In genomic region chr19:1170938-1171754, GRCh38 we compare ENCODE assay signal across 9 cellular contexts. TPM values are rescaled to one million over a fixed set of nuclear protein-coding genes. Genes with fewer than 3 reads are reported as not detected.
A peak's percentile ranks its signal among the peaks of the same experiment; 100 is the strongest.
DNase-seq lines count a peak whose midpoint lies in the region; ATAC-seq and TF ChIP-seq lines count a peak whose summit lies in the region.
"Had no signal": no experiment of that assay in that cellular context is flagged by ENCODE, and none has a peak within 500 bp of the region (broad histone marks: within the 10 kb centered on the region; RNA-seq: fewer than 3 reads in every experiment).

No MANE protein-coding gene starts in this region.

- H3K36me3 Mint-ChIP-seq in activated T-cell treated with anti-CD3 and anti-CD28 coated beads, Interleukin-2, amount 50 U/mL, for 24 hours (ENCODE audit: low read depth): peaks cover 21% of the 10 kb centered on the region
- peaks cover 4% of the 10 kb centered on the region in 2 donors for H3K36me3 Mint-ChIP-seq in activated T-cell treated with anti-CD3 and anti-CD28 coated beads, Interleukin-2, amount 50 U/mL, for 72 hours (ENCODE audit: insufficient read depth in 2 of 2)

- H3K27me3 Mint-ChIP-seq in activated T-cell treated with anti-CD3 and anti-CD28 coated beads, Interleukin-2, amount 50 U/mL, for 24 hours: no peaks in the 10 kb centered on the region
- no peaks in the 10 kb centered on the region for H3K27me3 Mint-ChIP-seq in activated T-cell treated with anti-CD3 and anti-CD28 coated beads, Interleukin-2, amount 50 U/mL, for 72 hours (ENCODE audit: low read depth)

- H3K27ac ChIP-seq in adrenal gland: peak overlapping the region; percentile 97 to 100 (median 99)
- peak overlapping the region; percentile 93 to 95 for H3K27ac ChIP-seq in left lung
- H3K27ac ChIP-seq in testis: peak overlapping the region; percentile 12 to 95
- H3K27ac ChIP-seq: WERI-Rb-1 had no signal

- ATAC-seq in activated T-cell treated with anti-CD3 and anti-CD28 coated beads, Interleukin-2, amount 50 U/mL, for 72 hours (replicated peaks in 1 of 2): no peak
- ATAC-seq in left lung (no peak), GM21723 (IDR thresholded peaks at IDR 0.05; ENCODE audit: unreplicated experiment) (no peak), GM21786 (IDR thresholded peaks at IDR 0.05; ENCODE audit: unreplicated experiment) (no peak)

- H3K9me3 ChIP-seq in adrenal gland (replicated peaks in 1 of 3): no peaks in the 10 kb centered on the region
- no peaks in the 10 kb centered on the region for H3K9me3 ChIP-seq in left lung
- H3K9me3 ChIP-seq in testis: no peaks in the 10 kb centered on the region

- peak overlapping the region; percentile 27 for H3K27ac Mint-ChIP-seq in activated T-cell treated with anti-CD3 and anti-CD28 coated beads, Interleukin-2, amount 50 U/mL, for 24 hours
- no peak overlapping the region for H3K27ac Mint-ChIP-seq in activated T-cell treated with anti-CD3 and anti-CD28 coated beads, Interleukin-2, amount 50 U/mL, for 72 hours

- no peak overlapping the region for H3K4me3 Mint-ChIP-seq in activated T-cell treated with anti-CD3 and anti-CD28 coated beads, Interleukin-2, amount 50 U/mL, for 24 hours
- H3K4me3 Mint-ChIP-seq in activated T-cell treated with anti-CD3 and anti-CD28 coated beads, Interleukin-2, amount 50 U/mL, for 72 hours: peak overlapping the region in 1 of 2 donors; percentile 3

- H3K4me1 Mint-ChIP-seq in activated T-cell treated with anti-CD3 and anti-CD28 coated beads, Interleukin-2, amount 50 U/mL, for 24 hours (ENCODE audit: low read depth): peaks cover 41% of the 10 kb centered on the region
- peaks cover 38% of the 10 kb centered on the region for H3K4me1 Mint-ChIP-seq in activated T-cell treated with anti-CD3 and anti-CD28 coated beads, Interleukin-2, amount 50 U/mL, for 72 hours (ENCODE audit: low read depth)

- TF ChIP-seq POLR2A in adrenal gland (IDR thresholded peaks at IDR 0.05) (no peak), testis (IDR thresholded peaks at IDR 0.05) (no peak)

- H3K27me3 ChIP-seq in adrenal gland: no peaks in the 10 kb centered on the region
- H3K27me3 ChIP-seq in left lung: no peaks in the 10 kb centered on the region
- H3K27me3 ChIP-seq in testis: no peaks in the 10 kb centered on the region

- no peaks in the 10 kb centered on the region for H3K9me3 Mint-ChIP-seq in activated T-cell treated with anti-CD3 and anti-CD28 coated beads, Interleukin-2, amount 50 U/mL, for 24 hours
- H3K9me3 Mint-ChIP-seq in activated T-cell treated with anti-CD3 and anti-CD28 coated beads, Interleukin-2, amount 50 U/mL, for 72 hours: no peaks in the 10 kb centered on the region

- 80 to 87% (median 81%) methylated on average over 26 to 38 of the region's 38 CpGs for WGBS in adrenal gland, 4 donors
- WGBS in testis, 2 donors: 78 to 81% methylated on average over 27 to 30 of the region's 38 CpGs

- in situ Hi-C loops in KBM-7 (cut with MboI; ENCODE audit: low pct_unique_long_range_greater_than_20kb, low sequenced_read_pairs): no loop called here

- H3K36me3 ChIP-seq in adrenal gland (replicated peaks in 1 of 2) (no peaks in the 10 kb centered on the region), left lung (peaks cover 0 to 28% of the 10 kb centered on the region in 2 donors), testis (ENCODE audit: low read depth, missing control alignments) (no peaks in the 10 kb centered on the region)

- DNase-seq in activated T-cell treated with anti-CD3 and anti-CD28 coated beads, Interleukin-2, amount 50 U/mL, for 24 hours: no peak
- DNase-seq in activated T-cell treated with anti-CD3 and anti-CD28 coated beads, Interleukin-2, amount 50 U/mL, for 72 hours: no peak
- DNase-seq in adrenal gland (peak in 3 of 7 donors; percentile 31 to 47 (median 42)), left lung (peak in 1 of 2 donors; percentile 76), testis (no peak), KBM-7 (no peak)
- DNase-seq: WERI-Rb-1 had no signal

- H3K4me3 ChIP-seq in adrenal gland (peak overlapping the region in 1 of 4 donors; percentile 99), left lung (peak overlapping the region in 1 of 2 donors; percentile 85), testis (no peak overlapping the region)

- H3K4me1 ChIP-seq in adrenal gland (replicated peaks in 1 of 2) (peaks cover 59% of the 10 kb centered on the region in 2 donors), left lung (peaks cover 26 to 86% of the 10 kb centered on the region in 2 donors), testis (peaks cover 59% of the 10 kb centered on the region)

- TF ChIP-seq CTCF in adrenal gland (IDR thresholded peaks at IDR 0.05) (no peak), left lung (IDR thresholded peaks at IDR 0.05) (no peak), testis (IDR thresholded peaks at IDR 0.05) (no peak)

- intact Hi-C loops in adrenal gland (cut with DNase I): loop anchor here in 1 of 2 donors (5.0 kb wide), 1 partner anchor 44 kb away; no protein-coding TSS in a partner anchor
- intact Hi-C loops in left lung (cut with DNase I): no loop called here
- intact Hi-C loops in testis (cut with DNase I; ENCODE audit: low total_unique reads): loop anchor here (5.0 kb wide), 1 partner anchor 59 kb away; no protein-coding TSS in a partner anchor

RNA-seq across cellular contexts. Expression of gene SBNO2, which starts 2.9 kb away (rescaled TPM):
- total RNA-seq in activated T-cell treated with anti-CD3 and anti-CD28 coated beads, Interleukin-2, amount 50 U/mL, for 72 hours: 100 to 1,000 TPM; 142 to 146 TPM
- total RNA-seq in adrenal gland (100 to 1,000 TPM in 3 of 8 donors, 10 to 100 TPM in 5; 33.0 to 176 (median 77.2) TPM), left lung (100 to 1,000 TPM in 1 of 2 donors, 10 to 100 TPM in 1; 68.3 to 119 TPM), testis (10 to 100 TPM; 58.9 to 65.0 TPM)
- polyA plus RNA-seq in adrenal gland (100 to 1,000 TPM in 1 of 3 donors, 10 to 100 TPM in 2; 13.6 to 118 (median 84.2) TPM), testis (ENCODE audit: insufficient read depth, low read depth, low replicate concordance) (34.3 TPM)

RNA-seq across cellular contexts. Expression of gene STK11, which starts 34.4 kb away (rescaled TPM):
- total RNA-seq in activated T-cell treated with anti-CD3 and anti-CD28 coated beads, Interleukin-2, amount 50 U/mL, for 72 hours: 10 to 100 TPM; 81.5 to 86.3 TPM
- total RNA-seq in adrenal gland: 100 to 1,000 TPM in 3 of 8 donors, 10 to 100 TPM in 5; 53.5 to 117 (median 93.7) TPM
- polyA plus RNA-seq in adrenal gland: 100 to 1,000 TPM in 1 of 3 donors, 10 to 100 TPM in 2; 37.8 to 148 (median 94.5) TPM
- 10 to 100 TPM; 42.6 to 52.0 TPM for total RNA-seq in left lung
- total RNA-seq in testis: 100 to 1,000 TPM; 194 to 209 TPM
- polyA plus RNA-seq in testis (ENCODE audit: insufficient read depth, low read depth, low replicate concordance): 197 TPM
